In genomic region chr15:80693682-80694623, GRCh38 we compare ENCODE assay signal across 8 cellular contexts. TPM values are rescaled to one million over a fixed set of nuclear protein-coding genes. Genes with fewer than 3 reads are reported as not detected.
DNase-seq lines count a peak whose midpoint lies in the region; ATAC-seq and TF ChIP-seq lines count a peak whose summit lies in the region.

No MANE protein-coding gene starts in this region.

- intact Hi-C loops in esophagus muscularis mucosa (cut with DNase I): loop anchor here (2.0 to 10.0 kb wide), 3 partner anchors 83 to 1351 kb away; partner anchors contain the start of genes MESD and MEX3B

- peaks cover 32% of the 10 kb centered on the region for H3K4me1 Mint-ChIP-seq in osteocyte (ENCODE audit: unreplicated experiment)

- H3K9me3 Mint-ChIP-seq in osteocyte (ENCODE audit: unreplicated experiment): no peaks in the 10 kb centered on the region

- H3K27me3 ChIP-seq in BJ (ENCODE audit: control insufficient read depth, insufficient read depth, low read length) (no peaks in the 10 kb centered on the region), HAP-1 (ENCODE audit: low read depth) (no peaks in the 10 kb centered on the region; the same call in 1 of the 2 replicates), esophagus muscularis mucosa (no peaks in the 10 kb centered on the region)

- no peaks in the 10 kb centered on the region for H3K9me3 ChIP-seq in HAP-1
- no peaks in the 10 kb centered on the region for H3K9me3 ChIP-seq in SK-N-MC (ENCODE audit: low read depth, low read length)
- no peaks in the 10 kb centered on the region for H3K9me3 ChIP-seq in esophagus muscularis mucosa

- no peak for TF ChIP-seq POLR2A in esophagus muscularis mucosa (IDR thresholded peaks at IDR 0.05; ENCODE audit: low read depth)

- WGBS in esophagus muscularis mucosa: 32% methylated on average over 16 of the region's 16 CpGs

- H3K27ac ChIP-seq in SK-N-MC: no peak overlapping the region
- peak overlapping the region; percentile 86 to 92 (median 89) for H3K27ac ChIP-seq in esophagus muscularis mucosa (replicated peaks in 1 of 4)

- peak overlapping the region; percentile 77 for H3K27ac Mint-ChIP-seq in osteocyte (ENCODE audit: unreplicated experiment)

- TF ChIP-seq CTCF in BJ (IDR thresholded peaks at IDR 0.05; ENCODE audit: insufficient read depth, low read depth, low read length) (no peak), esophagus muscularis mucosa (IDR thresholded peaks at IDR 0.05) (no peak), osteocyte (IDR thresholded peaks at IDR 0.05) (no peak)

- peaks cover 6% of the 10 kb centered on the region for H3K36me3 Mint-ChIP-seq in osteocyte (ENCODE audit: unreplicated experiment)

- TF ChIP-seq EP300 in esophagus muscularis mucosa (IDR thresholded peaks at IDR 0.05): no peak

- peak overlapping the region; percentile 81 for H3K4me3 Mint-ChIP-seq in osteocyte (ENCODE audit: unreplicated experiment)

- H3K36me3 ChIP-seq in BJ (ENCODE audit: control insufficient read depth, insufficient read depth, low read length) (no peaks in the 10 kb centered on the region; the same call in 1 of the 2 replicates), HAP-1 (replicated peaks) (0 out of 2 replicates have a peak, but pooled peaks cover 3% of the 10 kb centered on the region), SK-N-MC (ENCODE audit: insufficient read depth, low read length) (no peaks in the 10 kb centered on the region), esophagus muscularis mucosa (no peaks in the 10 kb centered on the region)

- peak overlapping the region; percentile 73 for H3K9ac ChIP-seq in SK-N-MC (ENCODE audit: insufficient read length)

- POLR2A ChIA-PET in BJ (lab: Charles Lee): interaction anchor here (1.0 kb wide), 1 partner anchor 126 kb away, joined by 7 read pairs; no protein-coding TSS in a partner anchor

- H3K4me3 ChIP-seq in BJ (ENCODE audit: low read depth, low read length): peak overlapping the region; percentile 92
- peak overlapping the region; percentile 61 for H3K4me3 ChIP-seq in HAP-1
- H3K4me3 ChIP-seq in SK-N-MC: peak overlapping the region; percentile 75
- peak overlapping the region; percentile 73 to 92 (median 84) for H3K4me3 ChIP-seq in esophagus muscularis mucosa

- H3K4me1 ChIP-seq in HAP-1: peaks cover 23% of the 10 kb centered on the region
- H3K4me1 ChIP-seq in esophagus muscularis mucosa: peaks cover 14 to 31% (median 28%) of the 10 kb centered on the region in 4 donors

- H3K27me3 Mint-ChIP-seq in osteocyte (ENCODE audit: unreplicated experiment): no peaks in the 10 kb centered on the region

- in situ Hi-C loops in HAP-1 (cut with MboI; ENCODE audit: low sequenced_read_pairs): no loop called here

- CTCF ChIA-PET in BJ (lab: Yijun Ruan, JAX): interaction anchor here (1.2 to 5.1 kb wide), 4 partner anchors 20 to 126 kb away, joined by 3 to 33 read pairs (median 12); no protein-coding TSS in a partner anchor

- ATAC-seq in GM21737 (IDR thresholded peaks at IDR 0.05; ENCODE audit: unreplicated experiment) (no peak), GM18873 (IDR thresholded peaks at IDR 0.05; ENCODE audit: low FRiP score, unreplicated experiment) (no peak), GM21717 (IDR thresholded peaks at IDR 0.05; ENCODE audit: unreplicated experiment) (no peak)

- DNase-seq in BJ (ENCODE audit: low read depth): no peak
- DNase-seq in HAP-1 (ENCODE audit: low spot score in 2 of 2): no peak
- DNase-seq in SK-N-MC (ENCODE audit: low read depth, low spot score): no peak
- DNase-seq in esophagus muscularis mucosa (ENCODE audit: extremely low spot score): no peak
- DNase-seq in osteocyte (ENCODE audit: extremely low spot score, unreplicated experiment): no peak

RNA-seq across cellular contexts. Expression of gene ABHD17C, which starts 1.2 kb away (rescaled TPM):
- polyA plus RNA-seq in BJ (2011; rRNA removed): 19.2 and 22.6 TPM in 2 replicates
- polyA minus RNA-seq in BJ (2011; rRNA and poly(A)+ RNA removed): 18.7 and 22.1 TPM in 2 replicates
- total RNA-seq in esophagus muscularis mucosa (1 to 10 TPM; 1.5 to 7.1 (median 3.5) TPM), osteocyte (14.4 and 17.7 TPM in 2 replicates)
